8 cellular contexts compared by ENCODE assay signal in the genomic region with DNA sequence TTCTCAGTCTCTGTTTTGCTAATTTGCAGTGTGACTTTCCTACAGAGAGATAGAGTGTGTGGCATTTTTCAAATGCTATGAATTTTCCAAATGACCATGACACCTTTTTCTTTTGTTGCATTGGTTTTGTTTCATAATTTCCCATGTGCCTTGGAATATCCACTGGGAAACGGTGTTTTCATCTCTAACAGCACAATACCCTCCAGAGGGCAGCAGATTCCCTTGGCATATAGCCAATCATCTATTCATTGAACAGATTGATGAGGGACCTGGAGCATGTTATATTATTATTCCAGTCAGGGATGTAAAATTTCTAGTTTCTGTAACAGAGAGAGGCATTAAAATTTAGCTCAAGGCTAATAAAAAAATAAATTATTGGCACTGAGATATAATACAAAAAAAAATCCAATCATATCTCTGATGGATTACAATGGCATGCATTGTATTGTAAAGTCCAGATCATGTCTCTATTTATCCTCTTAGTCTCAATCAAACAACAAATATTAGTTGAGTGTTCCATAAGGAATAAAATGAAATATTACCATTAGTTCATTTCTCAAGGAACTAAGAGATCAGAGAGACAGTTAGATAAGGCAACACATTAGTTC. TPM values are rescaled to one million over a fixed set of nuclear protein-coding genes. Genes with fewer than 3 reads are reported as not detected.
DNase-seq lines count a peak whose midpoint lies in the region; ATAC-seq and TF ChIP-seq lines count a peak whose summit lies in the region.

No MANE protein-coding gene starts in this region.

- CTCF ChIA-PET in PC-9 (lab: Charles Lee): no interaction called here
- CTCF ChIA-PET in activated CD4-positive, alpha-beta T cell treated with anti-CD3 and anti-CD28 coated beads for 36 hours (lab: Charles Lee): no interaction called here

- no peak for TF ChIP-seq POLR2A in sigmoid colon (IDR thresholded peaks at IDR 0.05)

- H4K20me1 ChIP-seq in PC-9 (ENCODE audit: insufficient read depth) (no peaks in the 10 kb centered on the region), fibroblast of lung (ENCODE audit: control insufficient read depth, extremely low read depth, insufficient read depth, low read length) (no peaks in the 10 kb centered on the region)

- ATAC-seq in HG03280 (IDR thresholded peaks at IDR 0.05; ENCODE audit: unreplicated experiment): no peak
- no peak for ATAC-seq in activated CD4-positive, alpha-beta T cell treated with anti-CD3 and anti-CD28 coated beads for 36 hours
- ATAC-seq in GM19463 (IDR thresholded peaks at IDR 0.05; ENCODE audit: unreplicated experiment): no peak

- H3K27me3 Mint-ChIP-seq in activated CD4-positive, alpha-beta T cell treated with anti-CD3 and anti-CD28 coated beads for 36 hours: peaks cover 12% of the 10 kb centered on the region

- H3K27ac ChIP-seq in PC-9 (no peak overlapping the region), fibroblast of lung (ENCODE audit: insufficient read depth, low read length) (no peak overlapping the region), sigmoid colon (no peak overlapping the region)

- no peaks in the 10 kb centered on the region for H3K36me3 Mint-ChIP-seq in activated CD4-positive, alpha-beta T cell treated with anti-CD3 and anti-CD28 coated beads for 36 hours (ENCODE audit: low read depth)

- H3F3A ChIP-seq in PC-9 (ENCODE audit: insufficient read depth, low read depth): no peaks in the 10 kb centered on the region

- no peaks in the 10 kb centered on the region for H3K9me3 Mint-ChIP-seq in activated CD4-positive, alpha-beta T cell treated with anti-CD3 and anti-CD28 coated beads for 36 hours (ENCODE audit: low read depth)

- no peak overlapping the region for H3K4me3 Mint-ChIP-seq in activated CD4-positive, alpha-beta T cell treated with anti-CD3 and anti-CD28 coated beads for 36 hours

- H3K9me3 ChIP-seq in PC-9 (ENCODE audit: insufficient read depth, low read depth) (no peaks in the 10 kb centered on the region), fibroblast of lung (ENCODE audit: control insufficient read depth, insufficient read depth, low read depth, low read length) (no peaks in the 10 kb centered on the region), sigmoid colon (no peaks in the 10 kb centered on the region)

- no peak overlapping the region for H2AFZ ChIP-seq in PC-9
- H2AFZ ChIP-seq in fibroblast of lung (ENCODE audit: low read length): no peak overlapping the region

- H3K9me2 ChIP-seq in PC-9 (ENCODE audit: insufficient read depth): no peaks in the 10 kb centered on the region

- no peak overlapping the region for H3K27ac Mint-ChIP-seq in activated CD4-positive, alpha-beta T cell treated with anti-CD3 and anti-CD28 coated beads for 36 hours

- TF ChIP-seq EP300 in sigmoid colon (IDR thresholded peaks at IDR 0.05): no peak

- H3K4me2 ChIP-seq in PC-9 (no peak overlapping the region), fibroblast of lung (ENCODE audit: extremely low read depth, insufficient read depth, low read length) (no peak overlapping the region)

- no peak overlapping the region for H3K9ac ChIP-seq in fibroblast of lung (ENCODE audit: insufficient read depth, low read length)

- no peaks in the 10 kb centered on the region for H3K27me3 ChIP-seq in PC-9 (ENCODE audit: insufficient read depth, low read depth)
- H3K27me3 ChIP-seq in fibroblast of lung (ENCODE audit: control insufficient read depth, insufficient read depth, low read length): no peaks in the 10 kb centered on the region
- H3K27me3 ChIP-seq in sigmoid colon: no peaks in the 10 kb centered on the region

- TF ChIP-seq CTCF in AG10803 (conservative IDR thresholded peaks at IDR 0.05; ENCODE audit: low read length) (peak; percentile 75), PC-9 (conservative IDR thresholded peaks at IDR 0.05) (peak; percentile 69), fibroblast of lung (conservative IDR thresholded peaks at IDR 0.05 in 1 of 2, IDR thresholded peaks at IDR 0.05 in 1 of 2; ENCODE audit: low read depth in 1 of 2, low read length in 2 of 2) (peak; percentile 69 to 72), sigmoid colon (IDR thresholded peaks at IDR 0.05) (peak in 3 of 4 experiments; percentile 28 to 33 (median 29))

- peak; percentile 55 for DNase-seq in AG10803 (ENCODE audit: low read depth)
- peak; percentile 41 for DNase-seq in HT1080 (ENCODE audit: low read depth)
- DNase-seq in PC-9: peak in 1 of 2 experiments; percentile 46
- DNase-seq in fibroblast of lung (ENCODE audit: low read depth in 2 of 2): peak; percentile 46 to 68
- no peak for DNase-seq in sigmoid colon
- no peak for DNase-seq in activated CD4-positive, alpha-beta T cell treated with anti-CD3 and anti-CD28 coated beads for 36 hours

- POLR2A ChIA-PET in PC-9 (lab: Charles Lee; ENCODE audit: unreplicated experiment): interaction anchor here (0.6 kb wide), 1 partner anchor 747 kb away, joined by 21 read pairs; a partner anchor contains a TSS
- POLR2A ChIA-PET in activated CD4-positive, alpha-beta T cell treated with anti-CD3 and anti-CD28 coated beads for 36 hours (lab: Charles Lee): no interaction called here

- H3K36me3 ChIP-seq in PC-9 (ENCODE audit: low read depth) (no peaks in the 10 kb centered on the region), fibroblast of lung (ENCODE audit: control insufficient read depth, insufficient read depth, low read length) (no peaks in the 10 kb centered on the region), sigmoid colon (no peaks in the 10 kb centered on the region)

- H3K4me1 ChIP-seq in PC-9 (replicated peaks; ENCODE audit: insufficient read depth) (peaks cover 4% of the 10 kb centered on the region), fibroblast of lung (ENCODE audit: control insufficient read depth, extremely low read depth, insufficient read depth, low read length) (no peaks in the 10 kb centered on the region), sigmoid colon (peaks cover 0 to 3% (median 0%) of the 10 kb centered on the region in 4 donors)

- H3K4me1 Mint-ChIP-seq in activated CD4-positive, alpha-beta T cell treated with anti-CD3 and anti-CD28 coated beads for 36 hours: no peaks in the 10 kb centered on the region

- H3K79me2 ChIP-seq in PC-9 (ENCODE audit: low read depth) (no peaks in the 10 kb centered on the region), fibroblast of lung (ENCODE audit: control insufficient read depth, insufficient read depth, low read length) (no peaks in the 10 kb centered on the region)

- intact Hi-C loops in PC-9 (cut with micrococcal nuclease; ENCODE audit: unreplicated experiment) (no loop called here), sigmoid colon (cut with DNase I) (no loop called here)
- intact Hi-C loops in activated CD4-positive, alpha-beta T cell treated with anti-CD3 and anti-CD28 coated beads for 36 hours (cut with DNase I, micrococcal nuclease): no loop called here

- BruUV-seq in PC-9 (replicated peaks; lab: Mats Ljungman, UMichigan): no TSS peak

- no peak overlapping the region for H3K4me3 ChIP-seq in AG10803 (ENCODE audit: low read length)
- H3K4me3 ChIP-seq in PC-9: no peak overlapping the region
- no peak overlapping the region for H3K4me3 ChIP-seq in fibroblast of lung (replicated peaks in 1 of 4; ENCODE audit: control extremely low read depth in 1 of 4, insufficient read depth in 1 of 4, low read depth in 3 of 4, low read length in 4 of 4)
- H3K4me3 ChIP-seq in sigmoid colon: no peak overlapping the region

- WGBS in sigmoid colon, 2 donors: 0 to 3% methylated on average over 1 of the region's 1 CpG

RNA-seq across cellular contexts. Expression of a gene that starts 29.6 kb away (rescaled TPM):
- 7.7 and 8.4 TPM in 2 replicates for total RNA-seq in HT1080 (2014; rRNA removed; shearing (Covaris generic))
- 27.8 and 30.8 TPM in 2 replicates for polyA plus RNA-seq in HT1080 (2015; cell fraction: cytosol; rRNA removed)
- 30.8 and 32.0 TPM in 2 replicates for polyA plus RNA-seq in HT1080 (2015; cell fraction: nucleus; rRNA removed)
- total RNA-seq in PC-9 (2021): 41.5 and 46.0 TPM in 2 replicates
- total RNA-seq in fibroblast of lung: 8.2 and 28.6 TPM in 2 replicates
- 31.8 and 170 TPM in 2 replicates for polyA plus RNA-seq in fibroblast of lung
- 23.4 and 117 TPM in 2 replicates for polyA plus RNA-seq in fibroblast of lung (2012)
- 72.4 and 266 TPM in 2 replicates for polyA minus RNA-seq in fibroblast of lung (ENCODE audit: low replicate concordance)
- total RNA-seq in sigmoid colon: 10 to 100 TPM in 3 of 4 donors, 1 to 10 TPM in 1; 7.2 to 17.4 (median 10.3) TPM
- polyA plus RNA-seq in sigmoid colon: 1 to 10 TPM; 3.7 to 6.0 (median 5.3) TPM
- total RNA-seq in activated CD4-positive, alpha-beta T cell treated with anti-CD3 and anti-CD28 coated beads for 36 hours: not detected

RNA-seq across cellular contexts. Expression of a gene that starts 38.6 kb away (rescaled TPM):
- total RNA-seq in HT1080 (2014; rRNA removed; shearing (Covaris generic)): 28.3 and 44.5 TPM in 2 replicates
- 37.2 and 48.1 TPM in 2 replicates for polyA plus RNA-seq in HT1080 (2015; cell fraction: cytosol; rRNA removed)
- 15.2 and 17.6 TPM in 2 replicates for polyA plus RNA-seq in HT1080 (2015; cell fraction: nucleus; rRNA removed)
- 31.1 and 50.3 TPM in 2 replicates for total RNA-seq in PC-9 (2021)
- 11.3 and 14.2 TPM in 2 replicates for total RNA-seq in fibroblast of lung
- 25.0 and 35.2 TPM in 2 replicates for polyA plus RNA-seq in fibroblast of lung
- polyA plus RNA-seq in fibroblast of lung (2012): 61.2 and 71.8 TPM in 2 replicates
- polyA minus RNA-seq in fibroblast of lung (ENCODE audit: low replicate concordance): 6.0 and 6.4 TPM in 2 replicates
- 1 to 10 TPM; 3.0 to 9.0 (median 7.2) TPM for total RNA-seq in sigmoid colon
- polyA plus RNA-seq in sigmoid colon: 10 to 100 TPM; 33.0 to 52.3 (median 43.9) TPM
- 10 to 100 TPM; 23.1 to 61.1 TPM for total RNA-seq in activated CD4-positive, alpha-beta T cell treated with anti-CD3 and anti-CD28 coated beads for 36 hours

Comparison
In these comparisons a context has a peak if more than half of its experiments do, and no peak if none do; other contexts are left out.
1. DNase-seq: peak in AG10803 (single experiment), HT1080 (single experiment) and fibroblast of lung (2 of 2); none in sigmoid colon (single experiment) and activated CD4-positive, alpha-beta T cell treated with anti-CD3 and anti-CD28 coated beads for 36 hours (single experiment).
2. Peak in every context shown above with its lines, with median percentiles within 50 percentile points of each other: CTCF ChIP-seq.